18 cellular contexts compared by ENCODE assay signal in genomic region chr20:3885711-3886110, GRCh38. TPM values are rescaled to one million over a fixed set of nuclear protein-coding genes. Genes with fewer than 3 reads are reported as not detected.
A peak's percentile ranks its signal among the peaks of the same experiment; 100 is the strongest.
DNase-seq lines count a peak whose midpoint lies in the region; ATAC-seq, FAIRE-seq and TF ChIP-seq lines count a peak whose summit lies in the region.
"Had no signal": no experiment of that assay in that cellular context is flagged by ENCODE, and none has a peak within 500 bp of the region (broad histone marks: within the 10 kb centered on the region; RNA-seq: fewer than 3 reads in every experiment).

No MANE protein-coding gene starts in this region.

- H3K4me3 ChIP-seq in MG63 = no peak overlapping the region
- no peak overlapping the region for H3K4me3 ChIP-seq in PC-3 (ENCODE audit: low read length)
- H3K4me3 ChIP-seq in HepG2 (replicated peaks in 1 of 3; ENCODE audit: insufficient read depth in 1 of 3, low read depth in 2 of 3, low read length in 3 of 3) = no peak overlapping the region
- H3K4me3 ChIP-seq: BLaER1 treated with 17β-estradiol and CSF1 and Interleukin-3, amounts not matched to agents 10 nM and 100 nM; GM23338 had no signal

- WGBS in HepG2 (ENCODE audit: low lambda C conversion rate) = 94% methylated on average over 3 of the region's 3 CpGs

- TF ChIP-seq CTCF in brain (conservative IDR thresholded peaks at IDR 0.05) (no peak), PC-3 (conservative IDR thresholded peaks at IDR 0.05; ENCODE audit: low read depth, low read length) (no peak), HepG2 (CRISPR knock-in tag; IDR thresholded peaks at IDR 0.05) (no peak)

- BruUV-seq in PC-3 (replicated peaks; lab: Mats Ljungman, UMichigan) = no TSS peak
- BruUV-seq in HepG2 (replicated peaks; lab: Mats Ljungman, UMichigan) = no TSS peak

- H3K4me1 ChIP-seq in PC-3 (ENCODE audit: insufficient read depth, low read length) = peaks cover 9% of the 10 kb centered on the region
- peaks cover 14% of the 10 kb centered on the region for H3K4me1 ChIP-seq in HepG2 (ENCODE audit: insufficient read depth, low read length)

- peaks cover 21% of the 10 kb centered on the region for H3K4me1 Mint-ChIP-seq in activated naive CD4-positive, alpha-beta T cell treated with anti-CD3 and anti-CD28 coated beads, Interleukin-2, amount 10 ng/mL, durations not matched to agents 7 days and 5 days
- peaks cover 23% of the 10 kb centered on the region for H3K4me1 Mint-ChIP-seq in brain

- in situ Hi-C loops in HepG2 (cut with HindIII; ENCODE audit: extremely low pct_ligation_motif_present, low pct_unique_long_range_greater_than_20kb) = loop anchor here (5.0 to 10.0 kb wide), 2 partner anchors 59 to 202 kb away; no protein-coding TSS in a partner anchor

- H3F3A ChIP-seq in PC-3 (ENCODE audit: low read length, unreplicated experiment) = no peaks in the 10 kb centered on the region

- ATAC-seq in PC-3 (no peak), HepG2 (no peak)
- ATAC-seq: GM23338 had no signal

- peaks cover 8% of the 10 kb centered on the region for H4K20me1 ChIP-seq in PC-3 (ENCODE audit: low read length)
- peaks cover 9% of the 10 kb centered on the region for H4K20me1 ChIP-seq in HepG2 (ENCODE audit: insufficient read depth, low read length)

- intact Hi-C loops in PC-3 (cut with micrococcal nuclease) = no loop called here
- intact Hi-C loops in HepG2 (cut with micrococcal nuclease; ENCODE audit: unreplicated experiment) = loop anchor here (5.0 kb wide), 1 partner anchor 202 kb away; no protein-coding TSS in a partner anchor

- H3K27ac ChIP-seq in PC-3 (ENCODE audit: low read length) (no peak overlapping the region), HepG2 (ENCODE audit: extremely low read length, insufficient read depth, low read length) (no peak overlapping the region)
- H3K27ac ChIP-seq: 22Rv1; BLaER1 treated with 17β-estradiol and CSF1 and Interleukin-3, amounts not matched to agents 10 nM and 100 nM had no signal

- TF ChIP-seq EP300 in HepG2 (IDR thresholded peaks at IDR 0.05; ENCODE audit: low read depth in 2 of 2, low read length in 2 of 2) (no peak), HepG2 (CRISPR knock-in tag; IDR thresholded peaks at IDR 0.05; ENCODE audit: borderline replicate concordance) (no peak)

- no peaks in the 10 kb centered on the region for H3K9me2 ChIP-seq in PC-3 (replicated peaks; ENCODE audit: low read length)

- CTCF ChIA-PET in activated naive CD4-positive, alpha-beta T cell treated with anti-CD3 and anti-CD28 coated beads, Interleukin-2, amount 10 ng/mL, durations not matched to agents 7 days and 5 days (lab: Charles Lee) = interaction anchor here (0.7 to 0.8 kb wide), 2 partner anchors 31 to 85 kb away, joined by 3 to 4 read pairs; no protein-coding TSS in a partner anchor
- CTCF ChIA-PET in PC-3 (lab: Charles Lee) = no interaction called here
- CTCF ChIA-PET in HepG2 (lab: Yijun Ruan, JAX; ENCODE audit: low intra/inter-chr PET ratio, low total read pairs) = no interaction called here

- no peak for TF ChIP-seq POLR2A in HepG2 (IDR thresholded peaks at IDR 0.05; ENCODE audit: insufficient read depth in 1 of 2, low read depth in 2 of 2, low read length in 2 of 2)

- H3K9ac ChIP-seq in PC-3 (ENCODE audit: low read length) = no peak overlapping the region
- no peak overlapping the region for H3K9ac ChIP-seq in HepG2 (ENCODE audit: insufficient read depth, low read depth, low read length)
- H3K9ac ChIP-seq: BLaER1 treated with 17β-estradiol and CSF1 and Interleukin-3, amounts not matched to agents 10 nM and 100 nM had no signal

- H3K9me3 Mint-ChIP-seq in activated naive CD4-positive, alpha-beta T cell treated with anti-CD3 and anti-CD28 coated beads, Interleukin-2, amount 10 ng/mL, durations not matched to agents 7 days and 5 days = no peaks in the 10 kb centered on the region
- peaks cover 0 to 3% (median 0%) of the 10 kb centered on the region in 5 experiments for H3K9me3 Mint-ChIP-seq in brain
- H3K9me3 Mint-ChIP-seq: IgD-negative memory B cell had no signal

- no peak overlapping the region for H3K4me3 Mint-ChIP-seq in activated naive CD4-positive, alpha-beta T cell treated with anti-CD3 and anti-CD28 coated beads, Interleukin-2, amount 10 ng/mL, durations not matched to agents 7 days and 5 days
- peak overlapping the region in 2 of 5 experiments; percentile 10 to 74 for H3K4me3 Mint-ChIP-seq in brain
- H3K4me3 Mint-ChIP-seq: GM23338 had no signal

- no peak for TF ChIP-seq RAD21 in HepG2 (CRISPR knock-in tag; IDR thresholded peaks at IDR 0.05)

- H3K9me3 ChIP-seq in MG63 = no peaks in the 10 kb centered on the region
- H3K9me3 ChIP-seq in PC-3 (ENCODE audit: low read length) = no peaks in the 10 kb centered on the region
- no peaks in the 10 kb centered on the region for H3K9me3 ChIP-seq in HepG2 (ENCODE audit: low read length)
- H3K9me3 ChIP-seq: BLaER1 treated with 17β-estradiol and CSF1 and Interleukin-3, amounts not matched to agents 10 nM and 100 nM had no signal

- DNase-seq in activated naive CD4-positive, alpha-beta T cell treated with anti-CD3 and anti-CD28 coated beads, Interleukin-2, amount 10 ng/mL, durations not matched to agents 7 days and 5 days = peak; percentile 4
- DNase-seq in activated naive CD4-positive, alpha-beta T cell (lab: John Stamatoyannopoulos, UW) = no peak
- DNase-seq in pons (ENCODE audit: low spot score) = peak; percentile 40
- DNase-seq in MG63 = no peak
- DNase-seq in PC-3 = no peak
- DNase-seq in HepG2 (ENCODE audit: low spot score) = no peak
- DNase-seq: CD4-positive, CD25-positive, alpha-beta regulatory T cell; DMS153; DMS79 treated with DMSO at 0.1 percent for 48 hours; EL; H7 had no signal

- H2AFZ ChIP-seq in PC-3 (ENCODE audit: low read length) = no peak overlapping the region
- no peak overlapping the region for H2AFZ ChIP-seq in HepG2 (ENCODE audit: low read length)
- H2AFZ ChIP-seq: GM23338 had no signal

- FAIRE-seq in HepG2 (lab: Jason Lieb, UNC) = no peak
- FAIRE-seq: G401.6, GM12891 had no signal

- H3K27ac Mint-ChIP-seq in activated naive CD4-positive, alpha-beta T cell treated with anti-CD3 and anti-CD28 coated beads, Interleukin-2, amount 10 ng/mL, durations not matched to agents 7 days and 5 days = no peak overlapping the region
- H3K27ac Mint-ChIP-seq in brain = peak overlapping the region in 4 of 5 experiments; percentile 38 to 83 (median 54)
- H3K27ac Mint-ChIP-seq: GM23338 had no signal

- H3K79me2 ChIP-seq in PC-3 (ENCODE audit: low read length) (peaks cover 33% of the 10 kb centered on the region), HepG2 (ENCODE audit: insufficient read depth, low read length) (peaks cover 30% of the 10 kb centered on the region)

- H3K4me2 ChIP-seq in PC-3 (ENCODE audit: low read length) (no peak overlapping the region), HepG2 (ENCODE audit: low read depth, low read length) (no peak overlapping the region)
- H3K4me2 ChIP-seq: BLaER1 treated with 17β-estradiol and CSF1 and Interleukin-3, amounts not matched to agents 10 nM and 100 nM; GM23338 had no signal

- H3K36me3 ChIP-seq in MG63 (peaks cover 3% of the 10 kb centered on the region; the same call in 1 of the 2 replicates), PC-3 (ENCODE audit: low read depth, low read length) (no peaks in the 10 kb centered on the region), HepG2 (replicated peaks in 1 of 2; ENCODE audit: control insufficient read depth in 1 of 2, insufficient read depth in 2 of 2, low read length in 2 of 2) (no peaks in the 10 kb centered on the region)

- H3K36me3 Mint-ChIP-seq in activated naive CD4-positive, alpha-beta T cell treated with anti-CD3 and anti-CD28 coated beads, Interleukin-2, amount 10 ng/mL, durations not matched to agents 7 days and 5 days = peaks cover 24% of the 10 kb centered on the region
- H3K36me3 Mint-ChIP-seq in brain = peaks cover 41% of the 10 kb centered on the region
- H3K36me3 Mint-ChIP-seq: IgD-negative memory B cell had no signal

- POLR2A ChIA-PET in PC-3 (lab: Charles Lee; ENCODE audit: unreplicated experiment) = interaction anchor here (0.6 kb wide), 1 partner anchor 116 kb away, joined by 3 read pairs; no protein-coding TSS in a partner anchor
- POLR2A ChIA-PET in HepG2 (lab: Yijun Ruan, JAX) = interaction anchor here (1.2 kb wide), 2 partner anchors 9 to 27 kb away, joined by 3 read pairs; no protein-coding TSS in a partner anchor

- H3K27me3 ChIP-seq in MG63 (no peaks in the 10 kb centered on the region), PC-3 (ENCODE audit: low read length) (no peaks in the 10 kb centered on the region), HepG2 (ENCODE audit: control insufficient read depth in 1 of 2, insufficient read depth in 2 of 2, low read length in 2 of 2) (no peaks in the 10 kb centered on the region; a peak in 1 of 5 replicates)
- H3K27me3 ChIP-seq: BLaER1 treated with 17β-estradiol and CSF1 and Interleukin-3, amounts not matched to agents 10 nM and 100 nM had no signal

- H3K27me3 Mint-ChIP-seq in activated naive CD4-positive, alpha-beta T cell treated with anti-CD3 and anti-CD28 coated beads, Interleukin-2, amount 10 ng/mL, durations not matched to agents 7 days and 5 days = peaks cover 4% of the 10 kb centered on the region
- H3K27me3 Mint-ChIP-seq in brain = peaks cover 15% of the 10 kb centered on the region
- H3K27me3 Mint-ChIP-seq: IgD-negative memory B cell had no signal

RNA-seq across cellular contexts. Expression of gene PANK2, which starts 3.5 kb away (rescaled TPM):
- 27.7 TPM for polyA plus RNA-seq in brain (ENCODE audit: insufficient read depth, low read depth, low replicate concordance)
- total RNA-seq in MG63 (2014; rRNA removed; shearing (Covaris generic); ENCODE audit: low replicate concordance) = 31.4 and 57.1 TPM in 2 replicates
- 50.8 and 52.1 TPM in 2 replicates for total RNA-seq in PC-3 (2014; rRNA removed)
- total RNA-seq in HepG2 (2016; rRNA removed; fragmentation: Illumina TruSeq; extraction: Trizol) = 123 and 127 TPM in 2 replicates
- total RNA-seq in HepG2 (2016; cell fraction: cytosol; rRNA removed; fragmentation: Illumina TruSeq; extraction: Trizol; ENCODE audit: low read depth) = 91.5 and 107 TPM in 2 replicates
- total RNA-seq in HepG2 (2016; cell fraction: insoluble cytoplasmic fraction; rRNA removed; fragmentation: Illumina TruSeq; extraction: Trizol) = 126 TPM in 2 replicates
- total RNA-seq in HepG2 (2016; cell fraction: membrane; rRNA removed; fragmentation: Illumina TruSeq; extraction: Trizol) = 107 and 121 TPM in 2 replicates
- total RNA-seq in HepG2 (2016; cell fraction: nucleus; rRNA removed; fragmentation: Illumina TruSeq; extraction: Trizol) = 89.8 and 90.2 TPM in 2 replicates
- polyA plus RNA-seq in HepG2 (2011; rRNA removed) = 31.2 and 39.2 TPM in 2 replicates
- polyA plus RNA-seq in HepG2 (2011; cell fraction: cytosol; rRNA removed) = 23.0 and 31.7 TPM in 2 replicates
- 41.6 and 42.6 TPM in 2 replicates for polyA plus RNA-seq in HepG2 (2011; cell fraction: nucleus; rRNA removed)
- 57.3 and 61.8 TPM in 2 replicates for polyA plus RNA-seq in HepG2 (2012)
- polyA plus RNA-seq in HepG2 (2016; cell fraction: cytosol; fragmentation: Illumina TruSeq; extraction: Trizol; ENCODE audit: low read depth) = 37.8 and 43.1 TPM in 2 replicates
- 105 and 120 TPM in 2 replicates for polyA plus RNA-seq in HepG2 (2016; cell fraction: insoluble cytoplasmic fraction; fragmentation: Illumina TruSeq; extraction: Trizol; ENCODE audit: low read depth)
- 70.7 and 71.1 TPM in 2 replicates for polyA plus RNA-seq in HepG2 (2016; cell fraction: membrane; fragmentation: Illumina TruSeq; extraction: Trizol; ENCODE audit: low read depth)
- polyA plus RNA-seq in HepG2 (2016; cell fraction: nucleus; fragmentation: Illumina TruSeq; extraction: Trizol; ENCODE audit: insufficient read depth, low read depth) = 77.9 and 84.3 TPM in 2 replicates
- polyA minus RNA-seq in HepG2 (2011; rRNA and poly(A)+ RNA removed; ENCODE audit: low replicate concordance) = 24.2 and 40.6 TPM in 2 replicates
- polyA minus RNA-seq in HepG2 (2011; cell fraction: cytosol; rRNA and poly(A)+ RNA removed) = 23.3 and 28.9 TPM in 2 replicates
- polyA minus RNA-seq in HepG2 (2011; cell fraction: nucleus; rRNA and poly(A)+ RNA removed) = 83.4 and 101 TPM in 2 replicates

RNA-seq across cellular contexts. Expression of gene MAVS, which starts 39.1 kb away (rescaled TPM):
- 20.6 TPM for polyA plus RNA-seq in brain (ENCODE audit: insufficient read depth, low read depth, low replicate concordance)
- 4.4 and 6.2 TPM in 2 replicates for total RNA-seq in MG63 (2014; rRNA removed; shearing (Covaris generic); ENCODE audit: low replicate concordance)
- total RNA-seq in PC-3 (2014; rRNA removed) = 38.7 and 44.8 TPM in 2 replicates
- 36.6 and 44.4 TPM in 2 replicates for total RNA-seq in HepG2 (2016; rRNA removed; fragmentation: Illumina TruSeq; extraction: Trizol)
- 4.7 and 5.3 TPM in 2 replicates for total RNA-seq in HepG2 (2016; cell fraction: cytosol; rRNA removed; fragmentation: Illumina TruSeq; extraction: Trizol; ENCODE audit: low read depth)
- 37.6 and 37.9 TPM in 2 replicates for total RNA-seq in HepG2 (2016; cell fraction: insoluble cytoplasmic fraction; rRNA removed; fragmentation: Illumina TruSeq; extraction: Trizol)
- 17.4 and 17.9 TPM in 2 replicates for total RNA-seq in HepG2 (2016; cell fraction: membrane; rRNA removed; fragmentation: Illumina TruSeq; extraction: Trizol)
- 23.6 and 27.3 TPM in 2 replicates for total RNA-seq in HepG2 (2016; cell fraction: nucleus; rRNA removed; fragmentation: Illumina TruSeq; extraction: Trizol)
- polyA plus RNA-seq in HepG2 (2011; rRNA removed) = 27.3 and 27.8 TPM in 2 replicates
- polyA plus RNA-seq in HepG2 (2011; cell fraction: cytosol; rRNA removed) = 15.7 and 16.8 TPM in 2 replicates
- polyA plus RNA-seq in HepG2 (2011; cell fraction: nucleus; rRNA removed) = 36.4 and 42.5 TPM in 2 replicates
- 18.3 and 22.8 TPM in 2 replicates for polyA plus RNA-seq in HepG2 (2012)
- polyA plus RNA-seq in HepG2 (2016; cell fraction: cytosol; fragmentation: Illumina TruSeq; extraction: Trizol; ENCODE audit: low read depth) = 2.6 TPM in 2 replicates
- polyA plus RNA-seq in HepG2 (2016; cell fraction: insoluble cytoplasmic fraction; fragmentation: Illumina TruSeq; extraction: Trizol; ENCODE audit: low read depth) = 25.4 and 30.9 TPM in 2 replicates
- polyA plus RNA-seq in HepG2 (2016; cell fraction: membrane; fragmentation: Illumina TruSeq; extraction: Trizol; ENCODE audit: low read depth) = 6.2 and 7.0 TPM in 2 replicates
- polyA plus RNA-seq in HepG2 (2016; cell fraction: nucleus; fragmentation: Illumina TruSeq; extraction: Trizol; ENCODE audit: insufficient read depth, low read depth) = 35.3 and 39.8 TPM in 2 replicates
- polyA minus RNA-seq in HepG2 (2011; rRNA and poly(A)+ RNA removed; ENCODE audit: low replicate concordance) = 25.5 and 99.2 TPM in 2 replicates
- 36.0 and 39.4 TPM in 2 replicates for polyA minus RNA-seq in HepG2 (2011; cell fraction: cytosol; rRNA and poly(A)+ RNA removed)
- polyA minus RNA-seq in HepG2 (2011; cell fraction: nucleus; rRNA and poly(A)+ RNA removed) = 27.7 and 33.1 TPM in 2 replicates

Comparison
In these comparisons a context has a peak if more than half of its experiments do, and no peak if none do; other contexts are left out.
1. DNase-seq: peak in activated naive CD4-positive, alpha-beta T cell treated with anti-CD3 and anti-CD28 coated beads, Interleukin-2, amount 10 ng/mL, durations not matched to agents 7 days and 5 days (single experiment) and pons (single experiment); none in activated naive CD4-positive, alpha-beta T cell (0 of 4), MG63 (single experiment), PC-3 (single experiment) and HepG2 (single experiment).